ENCODE assay signal across 8 cellular contexts in genomic region chr1:156927215-156928042, GRCh38. TPM values are rescaled to one million over a fixed set of nuclear protein-coding genes. Genes with fewer than 3 reads are reported as not detected.
DNase-seq lines count a peak whose midpoint lies in the region; ATAC-seq lines count a peak whose summit lies in the region.

No MANE protein-coding gene starts in this region.

- H3K4me1 ChIP-seq in rectal smooth muscle tissue (ENCODE audit: control insufficient read depth, insufficient read depth, low read length): peaks cover 4% of the 10 kb centered on the region
- no peaks in the 10 kb centered on the region for H3K4me1 ChIP-seq in aorta (ENCODE audit: control insufficient read depth in 1 of 2, insufficient read depth in 2 of 2, low read length in 2 of 2)

- peaks cover 47% of the 10 kb centered on the region for H3K27me3 ChIP-seq in rectal smooth muscle tissue (ENCODE audit: control insufficient read depth, insufficient read depth, low read length)
- H3K27me3 ChIP-seq in aorta (ENCODE audit: control insufficient read depth in 1 of 2, insufficient read depth in 2 of 2, low read length in 1 of 2): peaks cover 0 to 2% of the 10 kb centered on the region in 2 donors

- no peaks in the 10 kb centered on the region for H3K36me3 ChIP-seq in rectal smooth muscle tissue (ENCODE audit: control insufficient read depth, insufficient read depth, low read length)
- no peaks in the 10 kb centered on the region for H3K36me3 ChIP-seq in aorta (ENCODE audit: control insufficient read depth in 1 of 2, insufficient read depth in 2 of 2, low read length in 1 of 2)

- H3K4me3 ChIP-seq in rectal smooth muscle tissue (ENCODE audit: low read length) (peak overlapping the region; percentile 46), aorta (ENCODE audit: low read length in 2 of 2) (no peak overlapping the region)

- H3K9ac ChIP-seq in rectal smooth muscle tissue (ENCODE audit: low read length): no peak overlapping the region

- no peaks in the 10 kb centered on the region for H3K9me3 ChIP-seq in aorta (ENCODE audit: control insufficient read depth, low read length)

- ATAC-seq in aorta (ENCODE audit: low FRiP score) (peak; percentile 53), GM19467 (IDR thresholded peaks at IDR 0.05; ENCODE audit: unreplicated experiment) (no peak)

- H3K27ac ChIP-seq in rectal smooth muscle tissue (ENCODE audit: low read depth, low read length) (no peak overlapping the region), aorta (ENCODE audit: low read depth in 1 of 2, low read length in 2 of 2) (no peak overlapping the region)

- WGBS in aorta, 2 donors: 4 to 6% methylated on average over 62 to 64 of the region's 64 CpGs

- peak; percentile 69 for DNase-seq in DMS153 treated with DMSO at 0.1 percent for 48 hours (lab: John Stamatoyannopoulos, UW; ENCODE audit: unreplicated experiment)
- DNase-seq in KG1 (lab: John Stamatoyannopoulos, UW): peak; percentile 59
- peak; percentile 63 for DNase-seq in SHP77 treated with DMSO at 0.1 percent for 48 hours (lab: John Stamatoyannopoulos, UW)
- peak in 3 of 4 experiments; percentile 26 to 61 (median 37) for DNase-seq in activated naive CD4-positive, alpha-beta T cell (lab: John Stamatoyannopoulos, UW)
- peak; percentile 9 to 80 (median 64) for DNase-seq in head of caudate nucleus
- DNase-seq in aorta: peak; percentile 82 to 91

- intact Hi-C loops in head of caudate nucleus (cut with DNase I): no loop called here
- intact Hi-C loops in aorta (cut with DNase I): loop anchor here in 1 of 2 donors (5.0 kb wide), 2 partner anchors 35 to 90 kb away; partner anchors contain the start of gene PEAR1

RNA-seq across cellular contexts. Expression of gene LRRC71, which starts 7.0 kb away (rescaled TPM):
- total RNA-seq in aorta: 1 to 10 TPM in 1 of 2 donors, under 1 TPM in 1; 0.42 to 1.3 TPM
- 1 to 10 TPM in 1 of 2 donors, not detected in 1; 2.4 TPM for polyA plus RNA-seq in aorta

RNA-seq across cellular contexts. Expression of gene PEAR1, which starts 33.9 kb away (rescaled TPM):
- 10 to 100 TPM; 17.4 to 32.9 TPM for total RNA-seq in aorta
- polyA plus RNA-seq in aorta: 10 to 100 TPM in 1 of 2 donors, 1 to 10 TPM in 1; 5.6 to 46.6 TPM
